ENCODE assay signal across 8 cellular contexts in the genomic region with DNA sequence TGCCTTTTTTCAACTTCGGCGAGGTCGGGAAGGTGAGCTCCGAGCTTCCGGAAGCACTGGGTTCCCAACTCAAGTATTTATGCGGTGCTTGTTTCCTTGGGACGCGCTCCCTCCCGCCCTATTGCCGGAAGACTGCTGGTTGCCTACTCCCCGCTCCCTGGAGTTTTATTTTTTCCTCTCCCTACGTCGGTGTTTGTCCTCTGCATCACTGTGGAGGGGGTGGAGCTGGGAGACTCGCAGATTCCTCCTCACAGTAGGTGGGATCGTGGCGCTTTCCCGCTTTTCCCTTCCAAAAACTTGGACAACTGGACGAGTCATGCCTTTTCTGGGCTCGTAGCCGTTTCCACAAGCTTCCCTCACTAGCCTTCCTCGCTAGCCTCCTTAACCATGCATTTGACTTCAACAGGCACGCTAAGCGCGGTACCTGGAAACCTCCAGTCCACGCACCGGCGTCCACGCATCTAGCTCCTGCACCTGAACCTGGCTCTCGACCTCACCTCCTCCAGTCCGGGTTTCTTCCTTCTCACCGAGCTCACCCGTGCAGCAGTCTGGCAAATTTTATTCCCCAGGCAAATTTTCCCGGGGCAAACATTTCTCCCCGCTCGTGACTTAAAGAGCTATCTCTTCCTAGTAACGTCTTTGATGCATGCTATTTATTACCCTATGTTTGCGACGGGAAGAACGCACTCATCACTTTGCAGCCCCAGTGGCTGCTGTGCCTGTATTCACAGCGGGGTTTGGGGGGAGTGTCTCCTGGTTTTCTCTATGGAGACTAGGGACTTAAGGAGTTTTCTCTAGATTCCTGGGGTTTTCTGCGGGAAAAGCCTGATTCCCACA. TPM values are rescaled to one million over a fixed set of nuclear protein-coding genes. Genes with fewer than 3 reads are reported as not detected.
DNase-seq lines count a peak whose midpoint lies in the region; ATAC-seq and TF ChIP-seq lines count a peak whose summit lies in the region.

A gene (minus strand): TSS at position 141 of the 837 bp plus-strand sequence. CDS start 365 bp downstream, outside the sequence.

- BruUV-seq in Caco-2 (replicated peaks; lab: Mats Ljungman, UMichigan) = no TSS peak

- H3K36me3 Mint-ChIP-seq in Caco-2 (ENCODE audit: insufficient read depth, unreplicated experiment) = peaks cover 4% of the 10 kb centered on the region

- CTCF ChIA-PET in Caco-2 (lab: Charles Lee) = interaction anchor here (0.8 to 1.2 kb wide), 3 partner anchors 17 to 164 kb away, joined by 3 to 10 read pairs (median 4); no protein-coding TSS in a partner anchor

- no peak for TF ChIP-seq CTCF in mucosa of descending colon (IDR thresholded peaks at IDR 0.05)
- TF ChIP-seq CTCF in Caco-2 (IDR thresholded peaks at IDR 0.05; ENCODE audit: insufficient read depth in 1 of 2, low read depth in 1 of 2, low read length in 1 of 2, severe bottlenecking in 1 of 2, unreplicated experiment in 1 of 2) = no peak

- peak within 1 kb of the TSS; percentile 31 for H3K4me3 ChIP-seq in ectodermal cell (ENCODE audit: insufficient read depth, low read depth, low read length)
- H3K4me3 ChIP-seq in mucosa of descending colon = no peak within 1 kb of the TSS
- no peak within 1 kb of the TSS for H3K4me3 ChIP-seq in Caco-2 (ENCODE audit: low read depth, low read length)

- intact Hi-C loops in mucosa of descending colon (cut with DNase I, micrococcal nuclease) (no loop called here), Caco-2 (cut with micrococcal nuclease; ENCODE audit: unreplicated experiment) (loop anchor here (5.0 kb wide), 1 partner anchor 49 kb away; no protein-coding TSS in a partner anchor)

- H3K36me3 ChIP-seq in ectodermal cell (ENCODE audit: control insufficient read depth, insufficient read depth, low read length) = no peaks in the 10 kb centered on the region
- H3K36me3 ChIP-seq in mucosa of descending colon (ENCODE audit: low read depth) = no peaks in the 10 kb centered on the region
- no peaks in the 10 kb centered on the region for H3K36me3 ChIP-seq in Caco-2 (ENCODE audit: control insufficient read depth, insufficient read depth, low read length)

- no peak within 1 kb of the TSS for H3K27ac ChIP-seq in ectodermal cell (ENCODE audit: insufficient read depth, low read depth, low read length, poor library complexity, severe bottlenecking)

- H3K9me3 Mint-ChIP-seq in Caco-2 (ENCODE audit: unreplicated experiment) = peaks cover 14% of the 10 kb centered on the region

- no peak within 1 kb of the TSS for H3K27ac Mint-ChIP-seq in Caco-2 (ENCODE audit: unreplicated experiment)

- DNase-seq in Daoy (ENCODE audit: low read depth) = peak; percentile 16
- peak; percentile 56 for DNase-seq in NCI-H345 treated with DMSO at 0.1 percent for 48 hours (lab: John Stamatoyannopoulos, UW; ENCODE audit: unreplicated experiment)
- peak in 2 of 3 donors; percentile 4 to 12 for DNase-seq in mucosa of descending colon
- no peak for DNase-seq in Caco-2
- DNase-seq in occipital lobe (lab: John Stamatoyannopoulos, UW) = no peak
- no peak for DNase-seq in DMS79 (lab: John Stamatoyannopoulos, UW)

- H3K27me3 ChIP-seq in ectodermal cell (ENCODE audit: control insufficient read depth, insufficient read depth, low read length, poor library complexity, severe bottlenecking) = peaks cover 60% of the 10 kb centered on the region
- no peaks in the 10 kb centered on the region for H3K27me3 ChIP-seq in Caco-2 (replicated peaks; ENCODE audit: control insufficient read depth, insufficient read depth, low read length)

- no peaks in the 10 kb centered on the region for H3K4me1 Mint-ChIP-seq in Caco-2 (ENCODE audit: low read depth, unreplicated experiment)

- no peak within 1 kb of the TSS for H3K4me3 Mint-ChIP-seq in Caco-2 (ENCODE audit: unreplicated experiment)

- no peaks in the 10 kb centered on the region for H3K27me3 Mint-ChIP-seq in Caco-2 (ENCODE audit: insufficient read depth, unreplicated experiment)

- H3K4me1 ChIP-seq in ectodermal cell (ENCODE audit: control insufficient read depth, insufficient read depth, low read length) = peaks cover 5% of the 10 kb centered on the region
- H3K4me1 ChIP-seq in mucosa of descending colon (ENCODE audit: low read depth) = no peaks in the 10 kb centered on the region
- no peaks in the 10 kb centered on the region for H3K4me1 ChIP-seq in Caco-2

- 0 to 1% methylated on average over 41 of the region's 41 CpGs for WGBS in ectodermal cell, 2 experiments

- POLR2A ChIA-PET in Caco-2 (lab: Charles Lee) = no interaction called here

- ATAC-seq in mucosa of descending colon = no peak
- no peak for ATAC-seq in HG03108 (IDR thresholded peaks at IDR 0.05; ENCODE audit: unreplicated experiment)

- H3K9me3 ChIP-seq in ectodermal cell (ENCODE audit: control insufficient read depth, low read length) (no peaks in the 10 kb centered on the region), mucosa of descending colon (no peaks in the 10 kb centered on the region), Caco-2 (peaks cover 3% of the 10 kb centered on the region)

RNA-seq across cellular contexts. Expression of the gene that starts here (rescaled TPM):
- 0.11 TPM in 1 of 2 replicates, not detected in the other for total RNA-seq in Daoy (2014; rRNA removed; shearing (Covaris generic))
- polyA plus RNA-seq in ectodermal cell (2013, experiment 1 of 4) = not detected
- polyA plus RNA-seq in ectodermal cell (2013, experiment 2 of 4) = 0.05 TPM
- polyA plus RNA-seq in ectodermal cell (2013, experiment 3 of 4) = 0.05 TPM
- polyA plus RNA-seq in ectodermal cell (2013, experiment 4 of 4) = 0.04 TPM
- total RNA-seq in mucosa of descending colon (1 to 10 TPM in 1 of 3 donors, under 1 TPM in 2; 0.32 to 1.1 (median 0.63) TPM), Caco-2 (2022) (not detected in 2 replicates), occipital lobe (7.6 TPM)

Comparison
In these comparisons a context has a peak if more than half of its experiments do, and no peak if none do; other contexts are left out.
1. Peak in DNase-seq in Daoy; RNA of the gene not detected or under 1 TPM.
2. DNase-seq: peak in NCI-H345 treated with DMSO at 0.1 percent for 48 hours (single experiment) and mucosa of descending colon (2 of 3); none in Caco-2 (0 of 2), occipital lobe (single experiment) and DMS79 (single experiment).